In the genomic region with DNA sequence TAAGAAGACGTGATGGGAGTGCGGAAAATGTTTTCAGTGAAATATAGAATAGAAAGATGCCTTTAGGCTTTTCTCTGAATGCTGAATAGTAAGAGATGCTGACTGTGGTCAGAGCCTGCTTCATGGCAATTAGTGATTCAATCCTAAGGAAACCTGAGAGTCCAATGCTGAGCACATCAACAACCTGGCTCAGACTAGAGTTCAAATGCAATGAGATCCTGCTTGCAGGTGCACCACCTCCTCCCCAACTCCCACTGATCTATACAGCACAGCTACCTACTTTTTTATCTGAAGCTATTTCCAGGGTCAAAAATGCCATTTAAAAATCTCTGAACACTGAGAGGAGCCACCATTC, we compare ENCODE assay signal across 1 cellular context.
TF ChIP-seq lines count a peak whose summit lies in the region.

No MANE protein-coding gene starts in this region.

TF ChIP-seq in GM23338, 12 proteins besides CTCF, POLR2A, EP300 and RAD21 (continued from another document):
- TF ChIP-seq, protein P1, sequence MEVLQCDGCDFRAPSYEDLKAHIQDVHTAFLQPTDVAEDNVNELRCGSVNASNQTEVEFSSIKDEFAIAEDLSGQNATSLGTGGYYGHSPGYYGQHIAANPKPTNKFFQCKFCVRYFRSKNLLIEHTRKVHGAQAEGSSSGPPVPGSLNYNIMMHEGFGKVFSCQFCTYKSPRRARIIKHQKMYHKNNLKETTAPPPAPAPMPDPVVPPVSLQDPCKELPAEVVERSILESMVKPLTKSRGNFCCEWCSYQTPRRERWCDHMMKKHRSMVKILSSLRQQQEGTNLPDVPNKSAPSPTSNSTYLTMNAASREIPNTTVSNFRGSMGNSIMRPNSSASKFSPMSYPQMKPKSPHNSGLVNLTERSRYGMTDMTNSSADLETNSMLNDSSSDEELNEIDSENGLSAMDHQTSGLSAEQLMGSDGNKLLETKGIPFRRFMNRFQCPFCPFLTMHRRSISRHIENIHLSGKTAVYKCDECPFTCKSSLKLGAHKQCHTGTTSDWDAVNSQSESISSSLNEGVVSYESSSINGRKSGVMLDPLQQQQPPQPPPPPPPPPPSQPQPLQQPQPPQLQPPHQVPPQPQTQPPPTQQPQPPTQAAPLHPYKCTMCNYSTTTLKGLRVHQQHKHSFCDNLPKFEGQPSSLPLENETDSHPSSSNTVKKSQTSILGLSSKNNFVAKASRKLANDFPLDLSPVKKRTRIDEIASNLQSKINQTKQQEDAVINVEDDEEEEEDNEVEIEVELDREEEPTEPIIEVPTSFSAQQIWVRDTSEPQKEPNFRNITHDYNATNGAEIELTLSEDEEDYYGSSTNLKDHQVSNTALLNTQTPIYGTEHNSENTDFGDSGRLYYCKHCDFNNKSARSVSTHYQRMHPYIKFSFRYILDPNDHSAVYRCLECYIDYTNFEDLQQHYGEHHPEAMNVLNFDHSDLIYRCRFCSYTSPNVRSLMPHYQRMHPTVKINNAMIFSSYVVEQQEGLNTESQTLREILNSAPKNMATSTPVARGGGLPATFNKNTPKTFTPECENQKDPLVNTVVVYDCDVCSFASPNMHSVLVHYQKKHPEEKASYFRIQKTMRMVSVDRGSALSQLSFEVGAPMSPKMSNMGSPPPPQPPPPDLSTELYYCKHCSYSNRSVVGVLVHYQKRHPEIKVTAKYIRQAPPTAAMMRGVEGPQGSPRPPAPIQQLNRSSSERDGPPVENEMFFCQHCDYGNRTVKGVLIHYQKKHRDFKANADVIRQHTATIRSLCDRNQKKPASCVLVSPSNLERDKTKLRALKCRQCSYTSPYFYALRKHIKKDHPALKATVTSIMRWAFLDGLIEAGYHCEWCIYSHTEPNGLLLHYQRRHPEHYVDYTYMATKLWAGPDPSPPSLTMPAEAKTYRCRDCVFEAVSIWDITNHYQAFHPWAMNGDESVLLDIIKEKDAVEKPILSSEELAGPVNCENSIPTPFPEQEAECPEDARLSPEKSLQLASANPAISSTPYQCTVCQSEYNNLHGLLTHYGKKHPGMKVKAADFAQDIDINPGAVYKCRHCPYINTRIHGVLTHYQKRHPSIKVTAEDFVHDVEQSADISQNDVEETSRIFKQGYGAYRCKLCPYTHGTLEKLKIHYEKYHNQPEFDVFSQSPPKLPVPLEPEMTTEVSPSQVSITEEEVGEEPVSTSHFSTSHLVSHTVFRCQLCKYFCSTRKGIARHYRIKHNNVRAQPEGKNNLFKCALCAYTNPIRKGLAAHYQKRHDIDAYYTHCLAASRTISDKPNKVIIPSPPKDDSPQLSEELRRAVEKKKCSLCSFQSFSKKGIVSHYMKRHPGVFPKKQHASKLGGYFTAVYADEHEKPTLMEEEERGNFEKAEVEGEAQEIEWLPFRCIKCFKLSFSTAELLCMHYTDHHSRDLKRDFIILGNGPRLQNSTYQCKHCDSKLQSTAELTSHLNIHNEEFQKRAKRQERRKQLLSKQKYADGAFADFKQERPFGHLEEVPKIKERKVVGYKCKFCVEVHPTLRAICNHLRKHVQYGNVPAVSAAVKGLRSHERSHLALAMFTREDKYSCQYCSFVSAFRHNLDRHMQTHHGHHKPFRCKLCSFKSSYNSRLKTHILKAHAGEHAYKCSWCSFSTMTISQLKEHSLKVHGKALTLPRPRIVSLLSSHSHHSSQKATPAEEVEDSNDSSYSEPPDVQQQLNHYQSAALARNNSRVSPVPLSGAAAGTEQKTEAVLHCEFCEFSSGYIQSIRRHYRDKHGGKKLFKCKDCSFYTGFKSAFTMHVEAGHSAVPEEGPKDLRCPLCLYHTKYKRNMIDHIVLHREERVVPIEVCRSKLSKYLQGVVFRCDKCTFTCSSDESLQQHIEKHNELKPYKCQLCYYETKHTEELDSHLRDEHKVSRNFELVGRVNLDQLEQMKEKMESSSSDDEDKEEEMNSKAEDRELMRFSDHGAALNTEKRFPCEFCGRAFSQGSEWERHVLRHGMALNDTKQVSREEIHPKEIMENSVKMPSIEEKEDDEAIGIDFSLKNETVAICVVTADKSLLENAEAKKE (CRISPR knock-in tag; IDR thresholded peaks at IDR 0.05) = no peak
- no peak for TF ChIP-seq EZH2 (IDR thresholded peaks at IDR 0.05; ENCODE audit: low read depth, unreplicated experiment)
- no peak for TF ChIP-seq JUNB (IDR thresholded peaks at IDR 0.05; ENCODE audit: unreplicated experiment)
- TF ChIP-seq ZNF331 (CRISPR knock-in tag; IDR thresholded peaks at IDR 0.05; ENCODE audit: low read depth) = no peak
- no peak for TF ChIP-seq ZNF114 (CRISPR knock-in tag; IDR thresholded peaks at IDR 0.05)
- TF ChIP-seq, protein P2, sequence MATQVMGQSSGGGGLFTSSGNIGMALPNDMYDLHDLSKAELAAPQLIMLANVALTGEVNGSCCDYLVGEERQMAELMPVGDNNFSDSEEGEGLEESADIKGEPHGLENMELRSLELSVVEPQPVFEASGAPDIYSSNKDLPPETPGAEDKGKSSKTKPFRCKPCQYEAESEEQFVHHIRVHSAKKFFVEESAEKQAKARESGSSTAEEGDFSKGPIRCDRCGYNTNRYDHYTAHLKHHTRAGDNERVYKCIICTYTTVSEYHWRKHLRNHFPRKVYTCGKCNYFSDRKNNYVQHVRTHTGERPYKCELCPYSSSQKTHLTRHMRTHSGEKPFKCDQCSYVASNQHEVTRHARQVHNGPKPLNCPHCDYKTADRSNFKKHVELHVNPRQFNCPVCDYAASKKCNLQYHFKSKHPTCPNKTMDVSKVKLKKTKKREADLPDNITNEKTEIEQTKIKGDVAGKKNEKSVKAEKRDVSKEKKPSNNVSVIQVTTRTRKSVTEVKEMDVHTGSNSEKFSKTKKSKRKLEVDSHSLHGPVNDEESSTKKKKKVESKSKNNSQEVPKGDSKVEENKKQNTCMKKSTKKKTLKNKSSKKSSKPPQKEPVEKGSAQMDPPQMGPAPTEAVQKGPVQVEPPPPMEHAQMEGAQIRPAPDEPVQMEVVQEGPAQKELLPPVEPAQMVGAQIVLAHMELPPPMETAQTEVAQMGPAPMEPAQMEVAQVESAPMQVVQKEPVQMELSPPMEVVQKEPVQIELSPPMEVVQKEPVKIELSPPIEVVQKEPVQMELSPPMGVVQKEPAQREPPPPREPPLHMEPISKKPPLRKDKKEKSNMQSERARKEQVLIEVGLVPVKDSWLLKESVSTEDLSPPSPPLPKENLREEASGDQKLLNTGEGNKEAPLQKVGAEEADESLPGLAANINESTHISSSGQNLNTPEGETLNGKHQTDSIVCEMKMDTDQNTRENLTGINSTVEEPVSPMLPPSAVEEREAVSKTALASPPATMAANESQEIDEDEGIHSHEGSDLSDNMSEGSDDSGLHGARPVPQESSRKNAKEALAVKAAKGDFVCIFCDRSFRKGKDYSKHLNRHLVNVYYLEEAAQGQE (IDR thresholded peaks at IDR 0.05; ENCODE audit: unreplicated experiment) = no peak
- TF ChIP-seq, protein P3, sequence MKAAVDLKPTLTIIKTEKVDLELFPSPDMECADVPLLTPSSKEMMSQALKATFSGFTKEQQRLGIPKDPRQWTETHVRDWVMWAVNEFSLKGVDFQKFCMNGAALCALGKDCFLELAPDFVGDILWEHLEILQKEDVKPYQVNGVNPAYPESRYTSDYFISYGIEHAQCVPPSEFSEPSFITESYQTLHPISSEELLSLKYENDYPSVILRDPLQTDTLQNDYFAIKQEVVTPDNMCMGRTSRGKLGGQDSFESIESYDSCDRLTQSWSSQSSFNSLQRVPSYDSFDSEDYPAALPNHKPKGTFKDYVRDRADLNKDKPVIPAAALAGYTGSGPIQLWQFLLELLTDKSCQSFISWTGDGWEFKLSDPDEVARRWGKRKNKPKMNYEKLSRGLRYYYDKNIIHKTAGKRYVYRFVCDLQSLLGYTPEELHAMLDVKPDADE (IDR thresholded peaks at IDR 0.05) = no peak
